Comparison of ENCODE assay signal across 23 cellular contexts in genomic region chr6:75907444-75907843, GRCh38.
"Had no signal": no experiment of that assay in that cellular context is flagged by ENCODE, and none has a peak within 500 bp of the region (broad histone marks: within the 10 kb centered on the region; RNA-seq: fewer than 3 reads in every experiment).

No MANE protein-coding gene starts in this region.

- FAIRE-seq: colon, endometrium had no signal

- H3K9me3 Mint-ChIP-seq: effector memory CD8-positive, alpha-beta T cell had no signal

- ATAC-seq: effector memory CD8-positive, alpha-beta T cell; esophagus mucosa; gastrocnemius medialis; heart right ventricle; left cardiac atrium; left ventricle myocardium superior had no signal

- H3K4me3 Mint-ChIP-seq: dendritic cell treated with granulocyte-macrophage colony-stimulating factor and Interleukin-4, amounts not matched to agents 40 ng/mL and 50 ng/mL, for 4 days; effector memory CD8-positive, alpha-beta T cell; endodermal cell; mesothelial cell of epicardium had no signal

- H3K4me1 Mint-ChIP-seq: endodermal cell had no signal

- H3K27ac Mint-ChIP-seq: dendritic cell treated with granulocyte-macrophage colony-stimulating factor and Interleukin-4, amounts not matched to agents 40 ng/mL and 50 ng/mL, for 4 days; effector memory CD8-positive, alpha-beta T cell; endodermal cell had no signal

- DNase-seq: effector CD8-positive, alpha-beta T cell; effector memory CD8-positive, alpha-beta T cell; endodermal cell; erythroblast; esophagus squamous epithelium; foreskin fibroblast; foreskin melanocyte; gastrocnemius medialis; glutamatergic neuron; head of caudate nucleus; heart right ventricle; hippocampal formation; islet precursor cell; left cardiac atrium; left lung; left ventricle myocardium superior; lower lobe of right lung; mesenchymal stem cell had no signal
